In genomic region chrX:75295641-75296040, GRCh38 we compare ENCODE assay signal across 8 cellular contexts.
"Had no signal": no experiment of that assay in that cellular context is flagged by ENCODE, and none has a peak within 500 bp of the region (broad histone marks: within the 10 kb centered on the region; RNA-seq: fewer than 3 reads in every experiment).

No MANE protein-coding gene starts in this region.

- H3K4me3 ChIP-seq: K562 had no signal

- H3K27ac ChIP-seq: HL-60 had no signal

- FAIRE-seq: HepG2, HTR-8/SVneo, K562 had no signal

- DNase-seq: IMR-90, KBM-7, KG1 had no signal

- H3K27me3 Mint-ChIP-seq: IgD-negative memory B cell had no signal

- H3K36me3 Mint-ChIP-seq: IgD-negative memory B cell had no signal

- H3K27ac Mint-ChIP-seq: IgD-negative memory B cell had no signal

- H3K9me3 Mint-ChIP-seq: IgD-negative memory B cell had no signal

- H3K4me3 Mint-ChIP-seq: IgD-negative memory B cell had no signal

- ATAC-seq: HepG2, K562 had no signal
